In the genomic region with DNA sequence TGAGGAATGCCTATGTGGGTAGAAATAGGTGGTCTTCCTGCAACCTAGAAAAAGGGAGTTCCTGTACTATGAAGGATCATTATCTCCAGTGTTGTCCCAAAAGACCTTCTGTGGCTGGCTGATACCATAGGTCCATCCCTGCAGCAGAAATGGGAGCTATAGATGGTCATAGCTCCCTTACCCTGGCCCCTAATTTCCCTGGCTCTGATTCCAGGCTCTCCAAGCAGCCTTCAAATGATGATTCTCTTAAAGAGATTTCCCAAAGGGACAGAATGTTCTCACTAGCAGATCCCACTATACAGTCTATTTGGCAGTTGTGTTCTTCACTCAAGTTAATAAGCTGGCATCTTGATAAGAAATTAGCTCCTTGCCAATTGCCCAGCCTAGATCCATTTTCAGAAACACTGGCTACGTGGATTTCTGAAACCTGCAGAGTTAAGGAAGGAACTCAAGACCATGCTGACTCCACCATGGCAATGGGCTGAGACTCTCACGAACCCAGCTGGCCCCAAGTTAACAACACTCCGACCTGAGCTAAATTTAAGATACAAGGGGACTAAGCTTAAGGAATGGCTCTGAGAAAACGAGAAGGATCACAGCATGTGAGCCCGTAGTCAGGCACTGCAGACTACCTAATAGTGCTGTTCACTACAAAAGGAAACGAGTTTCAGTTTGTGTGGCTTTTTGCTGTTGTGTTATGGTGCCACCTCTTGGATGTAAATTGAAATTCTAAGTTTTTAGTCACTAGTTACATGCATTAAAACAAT, we compare ENCODE assay signal across 8 cellular contexts. TPM values are rescaled to one million over a fixed set of nuclear protein-coding genes. Genes with fewer than 3 reads are reported as not detected.
DNase-seq lines count a peak whose midpoint lies in the region; ATAC-seq, FAIRE-seq and TF ChIP-seq lines count a peak whose summit lies in the region.

No MANE protein-coding gene starts in this region.

- no peaks in the 10 kb centered on the region for H3K9me1 ChIP-seq in IMR-90 (ENCODE audit: insufficient read depth, low read length)
- H3K9me1 ChIP-seq in keratinocyte (ENCODE audit: control insufficient read depth, extremely low read depth, insufficient read depth, low read length) = no peaks in the 10 kb centered on the region

- no peak overlapping the region for H2AK5ac ChIP-seq in IMR-90 (ENCODE audit: low read depth, low read length)

- no peak overlapping the region for H3K56ac ChIP-seq in IMR-90 (ENCODE audit: extremely low read depth, insufficient read depth, low read length)

- peak overlapping the region; percentile 69 for H3K27ac Mint-ChIP-seq in MCF 10A (ENCODE audit: low read depth, unreplicated experiment)
- H3K27ac Mint-ChIP-seq in stimulated activated naive B cell treated with anti-CD40 and anti-IgM and Interleukin-4, amounts not matched to agents 10 μg/mL and 1 μg/mL and 100 μg/mL, for 72 hours = peak overlapping the region; percentile 62

- no peaks in the 10 kb centered on the region for H3K27me3 Mint-ChIP-seq in MCF 10A (ENCODE audit: insufficient read depth, unreplicated experiment)
- H3K27me3 Mint-ChIP-seq in stimulated activated naive B cell treated with anti-CD40 and anti-IgM and Interleukin-4, amounts not matched to agents 10 μg/mL and 1 μg/mL and 100 μg/mL, for 72 hours = no peaks in the 10 kb centered on the region

- H3K27me3 ChIP-seq in IMR-90 (ENCODE audit: control insufficient read depth, insufficient read depth, low read length) (no peaks in the 10 kb centered on the region), keratinocyte (ENCODE audit: control insufficient read depth, extremely low read depth, insufficient read depth, low read length) (no peaks in the 10 kb centered on the region)

- H3K4me1 ChIP-seq in IMR-90 (ENCODE audit: control insufficient read depth, insufficient read depth, low read length) = peaks cover 2% of the 10 kb centered on the region; the same call in 1 of the 2 replicates
- H3K4me1 ChIP-seq in keratinocyte (ENCODE audit: control insufficient read depth, extremely low read depth, insufficient read depth, low read length) = no peaks in the 10 kb centered on the region

- H3K4ac ChIP-seq in IMR-90 (ENCODE audit: low read depth, low read length) = no peak overlapping the region

- H3K79me2 ChIP-seq in keratinocyte (ENCODE audit: control insufficient read depth, insufficient read depth, low read length) = no peaks in the 10 kb centered on the region

- H4K20me1 ChIP-seq in IMR-90 (ENCODE audit: insufficient read depth, low read length) = no peaks in the 10 kb centered on the region
- no peaks in the 10 kb centered on the region for H4K20me1 ChIP-seq in keratinocyte (ENCODE audit: control insufficient read depth, extremely low read depth, insufficient read depth, low read length)

- POLR2A ChIA-PET in IMR-90 (lab: Charles Lee; ENCODE audit: unreplicated experiment) (no interaction called here), MCF 10A (lab: Yijun Ruan, JAX) (interaction anchor here (0.6 to 2.2 kb wide), 12 partner anchors 11 to 462 kb away, joined by 3 to 13 read pairs (median 4); partner anchors contain the start of genes C15orf40 and RAMAC)

- peak; percentile 66 for TF ChIP-seq CTCF in IMR-90 (conservative IDR thresholded peaks at IDR 0.05; ENCODE audit: low read depth, low read length)
- TF ChIP-seq CTCF in MCF 10A (IDR thresholded peaks at IDR 0.05; ENCODE audit: unreplicated experiment) = peak; percentile 57
- peak; percentile 39 to 57 (median 43) for TF ChIP-seq CTCF in keratinocyte (optimal IDR thresholded peaks at IDR 0.05 in 1 of 3, IDR thresholded peaks at IDR 0.05 in 1 of 3, conservative IDR thresholded peaks at IDR 0.05 in 1 of 3; ENCODE audit: extremely low read depth in 1 of 3, insufficient read depth in 2 of 3, low read length in 3 of 3)

- H2BK5ac ChIP-seq in IMR-90 (ENCODE audit: low read depth, low read length, poor library complexity, severe bottlenecking) = no peak overlapping the region

- H3K4me3 Mint-ChIP-seq in MCF 10A (ENCODE audit: unreplicated experiment) = peak overlapping the region; percentile 67
- H3K4me3 Mint-ChIP-seq in stimulated activated naive B cell treated with anti-CD40 and anti-IgM and Interleukin-4, amounts not matched to agents 10 μg/mL and 1 μg/mL and 100 μg/mL, for 72 hours = peak overlapping the region; percentile 75 to 84

- no CpG with 5 or more reads among the region's 6 CpGs for WGBS in IMR-90 (ENCODE audit: extremely low coverage in 2 of 2, insufficient read length in 1 of 2), 2 experiments

- no peak overlapping the region for H2BK15ac ChIP-seq in IMR-90 (ENCODE audit: low read depth, low read length)

- CTCF ChIA-PET in IMR-90 (lab: Yijun Ruan, JAX) = interaction anchor here (0.8 to 0.9 kb wide), 2 partner anchors 11 to 14 kb away, joined by 3 read pairs; partner anchors contain the start of genes C15orf40 and RAMAC
- CTCF ChIA-PET in MCF 10A (lab: Yijun Ruan, JAX) = interaction anchor here (0.5 to 3.7 kb wide), 33 partner anchors 8 to 842 kb away, joined by 3 to 47 read pairs (median 3); partner anchors contain the start of genes C15orf40 and RAMAC

- TF ChIP-seq RAD21 in IMR-90 (IDR thresholded peaks at IDR 0.05; ENCODE audit: low read length) = peak; percentile 80

- H3K4me1 Mint-ChIP-seq in MCF 10A (ENCODE audit: insufficient read depth, unreplicated experiment) = no peaks in the 10 kb centered on the region
- peaks cover 5 to 9% of the 10 kb centered on the region in 2 donors for H3K4me1 Mint-ChIP-seq in stimulated activated naive B cell treated with anti-CD40 and anti-IgM and Interleukin-4, amounts not matched to agents 10 μg/mL and 1 μg/mL and 100 μg/mL, for 72 hours

- no peak overlapping the region for H2AK9ac ChIP-seq in IMR-90 (replicated peaks; ENCODE audit: low read depth, low read length, poor library complexity)

- DNase-seq in DMS53 treated with DMSO at 0.1 percent for 48 hours (lab: John Stamatoyannopoulos, UW; ENCODE audit: unreplicated experiment) (peak; percentile 33), IMR-90 (peak; percentile 69), SHP77 treated with DMSO at 0.1 percent for 48 hours (lab: John Stamatoyannopoulos, UW) (peak; percentile 21), MCF 10A (ENCODE audit: unreplicated experiment) (peak; percentile 59), keratinocyte (ENCODE audit: low read depth, low spot score) (no peak)
- DNase-seq in stimulated activated naive B cell treated with anti-CD40 and anti-IgM and Interleukin-4, amounts not matched to agents 10 μg/mL and 1 μg/mL and 100 μg/mL, for 72 hours = no peak

- H3K9me3 Mint-ChIP-seq in MCF 10A (ENCODE audit: unreplicated experiment) = no peaks in the 10 kb centered on the region
- no peaks in the 10 kb centered on the region for H3K9me3 Mint-ChIP-seq in stimulated activated naive B cell treated with anti-CD40 and anti-IgM and Interleukin-4, amounts not matched to agents 10 μg/mL and 1 μg/mL and 100 μg/mL, for 72 hours

- H2AFZ ChIP-seq in IMR-90 (replicated peaks; ENCODE audit: low read length, poor library complexity) (no peak overlapping the region), keratinocyte (ENCODE audit: control insufficient read depth, low read length) (peak overlapping the region; percentile 2)

- ATAC-seq in GM19397 (IDR thresholded peaks at IDR 0.05; ENCODE audit: unreplicated experiment) (peak; percentile 69), IMR-90 (ENCODE audit: low read depth) (peak; percentile 90), GM18873 (IDR thresholded peaks at IDR 0.05; ENCODE audit: low FRiP score, unreplicated experiment) (no peak)
- ATAC-seq in stimulated activated naive B cell treated with anti-CD40 and anti-IgM and Interleukin-4, amounts not matched to agents 10 μg/mL and 1 μg/mL and 100 μg/mL, for 72 hours (replicated peaks) = peak; percentile 87 to 93

- H4K91ac ChIP-seq in IMR-90 (ENCODE audit: insufficient read depth, low read depth, low read length) = no peak overlapping the region

- no peak overlapping the region for H2BK120ac ChIP-seq in IMR-90 (ENCODE audit: low read depth, low read length)

- H3K4me2 ChIP-seq in IMR-90 (ENCODE audit: low read depth, low read length) (peak overlapping the region; percentile 83), keratinocyte (ENCODE audit: control insufficient read depth, extremely low read depth, insufficient read depth, low read depth, low read length) (peak overlapping the region; percentile 53)

- H3K14ac ChIP-seq in IMR-90 (replicated peaks; ENCODE audit: low read depth, low read length) = no peak overlapping the region

- H4K5ac ChIP-seq in IMR-90 (ENCODE audit: low read depth, low read length) = no peak overlapping the region

- H2BK20ac ChIP-seq in IMR-90 (ENCODE audit: low read depth, low read length) = no peak overlapping the region

- H3K9me3 ChIP-seq in IMR-90 (ENCODE audit: control insufficient read depth, insufficient read depth, low read length) = no peaks in the 10 kb centered on the region
- H3K9me3 ChIP-seq in keratinocyte (ENCODE audit: control insufficient read depth, low read depth, low read length) = no peaks in the 10 kb centered on the region

- no peak for TF ChIP-seq POLR2A in IMR-90 (IDR thresholded peaks at IDR 0.05; ENCODE audit: low read depth, low read length)

- intact Hi-C loops in IMR-90 (cut with micrococcal nuclease) (loop anchor here (2.0 to 10.0 kb wide), 4 partner anchors 168 to 459 kb away; partner anchors contain the start of genes CPEB1 and RPS17), MCF 10A (cut with micrococcal nuclease) (loop anchor here (1.0 kb wide), 1 partner anchor 151 kb away; no protein-coding TSS in a partner anchor)

- H3K4me3 ChIP-seq in IMR-90 (ENCODE audit: insufficient read depth, low read depth, low read length) (peak overlapping the region; percentile 24; the same call in 1 of the 2 replicates), keratinocyte (ENCODE audit: control insufficient read depth in 2 of 3, extremely low read depth in 1 of 3, insufficient read depth in 2 of 3, low read depth in 1 of 3, low read length in 3 of 3) (no peak overlapping the region)

- in situ Hi-C loops in IMR-90 (cut with MboI; ENCODE audit: low sequenced_read_pairs) = loop anchor here (10.0 kb wide), 2 partner anchors 435 to 465 kb away; no protein-coding TSS in a partner anchor

- peaks cover 5% of the 10 kb centered on the region for H3K36me3 Mint-ChIP-seq in MCF 10A (ENCODE audit: insufficient read depth, unreplicated experiment)
- peaks cover 1 to 2% of the 10 kb centered on the region in 2 donors for H3K36me3 Mint-ChIP-seq in stimulated activated naive B cell treated with anti-CD40 and anti-IgM and Interleukin-4, amounts not matched to agents 10 μg/mL and 1 μg/mL and 100 μg/mL, for 72 hours

- no peak overlapping the region for H3K18ac ChIP-seq in IMR-90 (ENCODE audit: low read depth, low read length)

- H3K79me1 ChIP-seq in IMR-90 (ENCODE audit: low read depth in 1 of 2, low read length in 2 of 2) = no peaks in the 10 kb centered on the region

- H3K23ac ChIP-seq in IMR-90 (ENCODE audit: low read depth, low read length) = no peak overlapping the region

- H3K36me3 ChIP-seq in IMR-90 (ENCODE audit: control insufficient read depth, insufficient read depth, low read length) = no peaks in the 10 kb centered on the region
- H3K36me3 ChIP-seq in keratinocyte (ENCODE audit: control insufficient read depth in 2 of 2, extremely low read depth in 1 of 2, insufficient read depth in 2 of 2, low read length in 2 of 2) = no peaks in the 10 kb centered on the region

- peak; percentile 90 for FAIRE-seq in keratinocyte (lab: Jason Lieb, UNC)

- dilution Hi-C loops in IMR-90 (cut with HindIII; ENCODE audit: low sequenced_read_pairs, unreplicated experiment) (no loop called here), keratinocyte (cut with MboI; ENCODE audit: extremely low pct_ligation_motif_present, low sequenced_read_pairs) (loop anchor here (5.0 kb wide), 1 partner anchor 153 kb away; no protein-coding TSS in a partner anchor)

- H3K27ac ChIP-seq in IMR-90 (ENCODE audit: insufficient read depth, low read length) = peak overlapping the region; percentile 48
- no peak overlapping the region for H3K27ac ChIP-seq in keratinocyte (ENCODE audit: control insufficient read depth, insufficient read depth, low read length)

- BruUV-seq in IMR-90 (replicated peaks; lab: Mats Ljungman, UMichigan) (no TSS peak), MCF 10A (replicated peaks; lab: Mats Ljungman, UMichigan) (no TSS peak)

- H4K8ac ChIP-seq in IMR-90 (ENCODE audit: low read depth in 2 of 2, low read length in 2 of 2) = peak overlapping the region in 1 of 2 experiments; percentile 68; a peak in 1 of 4 replicates

- peak overlapping the region; percentile 78 for H3K9ac ChIP-seq in IMR-90 (ENCODE audit: low read depth, low read length)
- H3K9ac ChIP-seq in keratinocyte (ENCODE audit: control insufficient read depth, extremely low read depth, insufficient read depth, low read length) = no peak overlapping the region

RNA-seq across cellular contexts. Expression of gene C15orf40, which starts 11.4 kb away (rescaled TPM):
- 4.4 and 7.0 TPM in 2 replicates for total RNA-seq in IMR-90 (2012; rRNA removed)
- polyA plus RNA-seq in IMR-90 (2012; rRNA removed) = 10.7 and 12.3 TPM in 2 replicates
- 8.1 and 12.8 TPM in 2 replicates for polyA plus RNA-seq in IMR-90 (2012; cell fraction: cytosol; rRNA removed)
- polyA plus RNA-seq in IMR-90 (2012; cell fraction: nucleus; rRNA removed; ENCODE audit: low replicate concordance) = 6.0 and 8.1 TPM in 2 replicates
- 38.1 and 39.3 TPM in 2 replicates for total RNA-seq in MCF 10A (2022)
- 26.6 to 28.7 TPM (median 28.6 TPM) in 3 replicates for polyA plus RNA-seq in keratinocyte
- 7.1 TPM for polyA plus RNA-seq in keratinocyte (2011; ENCODE audit: low read depth)
- polyA plus RNA-seq in keratinocyte (2011; cell fraction: cytosol; rRNA removed) = 15.5 and 21.1 TPM in 2 replicates
- polyA plus RNA-seq in keratinocyte (2011; cell fraction: nucleus; rRNA removed) = 8.3 and 9.3 TPM in 2 replicates
- polyA plus RNA-seq in keratinocyte (2012; ENCODE audit: low replicate concordance) = 19.2 and 41.8 TPM in 2 replicates
- polyA minus RNA-seq in keratinocyte = 4.1 to 6.5 TPM (median 6.0 TPM) in 3 replicates
- 11.9 TPM for polyA minus RNA-seq in keratinocyte (2011; cell fraction: cytosol; rRNA and poly(A)+ RNA removed)
- polyA minus RNA-seq in keratinocyte (2011; cell fraction: nucleus; rRNA and poly(A)+ RNA removed) = 5.1 and 8.0 TPM in 2 replicates

RNA-seq across cellular contexts. Expression of gene RAMAC, which starts 14.1 kb away (rescaled TPM):
- 29.6 and 38.9 TPM in 2 replicates for total RNA-seq in IMR-90 (2012; rRNA removed)
- polyA plus RNA-seq in IMR-90 (2012; rRNA removed) = 18.5 and 23.6 TPM in 2 replicates
- 5.0 and 12.7 TPM in 2 replicates for polyA plus RNA-seq in IMR-90 (2012; cell fraction: cytosol; rRNA removed)
- 1.2 and 6.0 TPM in 2 replicates for polyA plus RNA-seq in IMR-90 (2012; cell fraction: nucleus; rRNA removed; ENCODE audit: low replicate concordance)
- 21.0 and 25.6 TPM in 2 replicates for total RNA-seq in MCF 10A (2022)
- 24.6 to 35.3 TPM (median 27.8 TPM) in 3 replicates for polyA plus RNA-seq in keratinocyte
- 31.5 TPM for polyA plus RNA-seq in keratinocyte (2011; ENCODE audit: low read depth)
- 20.0 and 28.7 TPM in 2 replicates for polyA plus RNA-seq in keratinocyte (2011; cell fraction: cytosol; rRNA removed)
- polyA plus RNA-seq in keratinocyte (2011; cell fraction: nucleus; rRNA removed) = 12.0 and 17.1 TPM in 2 replicates
- polyA plus RNA-seq in keratinocyte (2012; ENCODE audit: low replicate concordance) = 24.4 and 32.8 TPM in 2 replicates
- polyA minus RNA-seq in keratinocyte = 5.1 to 14.8 TPM (median 13.3 TPM) in 3 replicates
- 13.4 TPM for polyA minus RNA-seq in keratinocyte (2011; cell fraction: cytosol; rRNA and poly(A)+ RNA removed)
- polyA minus RNA-seq in keratinocyte (2011; cell fraction: nucleus; rRNA and poly(A)+ RNA removed) = 5.1 and 6.8 TPM in 2 replicates

RNA-seq across cellular contexts. Expression of gene HOMER2, which starts 47.6 kb away (rescaled TPM):
- total RNA-seq in IMR-90 (2012; rRNA removed) = 0.54 and 0.56 TPM in 2 replicates
- 0.79 and 0.92 TPM in 2 replicates for polyA plus RNA-seq in IMR-90 (2012; rRNA removed)
- polyA plus RNA-seq in IMR-90 (2012; cell fraction: cytosol; rRNA removed) = 0.35 and 1.0 TPM in 2 replicates
- polyA plus RNA-seq in IMR-90 (2012; cell fraction: nucleus; rRNA removed; ENCODE audit: low replicate concordance) = 0.59 and 1.3 TPM in 2 replicates
- total RNA-seq in MCF 10A (2022) = 8.8 and 17.0 TPM in 2 replicates
- polyA plus RNA-seq in keratinocyte = 9.6 to 12.4 TPM (median 11.3 TPM) in 3 replicates
- polyA plus RNA-seq in keratinocyte (2011; ENCODE audit: low read depth) = 40.2 TPM
- 11.2 and 12.5 TPM in 2 replicates for polyA plus RNA-seq in keratinocyte (2011; cell fraction: cytosol; rRNA removed)
- polyA plus RNA-seq in keratinocyte (2011; cell fraction: nucleus; rRNA removed) = 8.8 and 9.0 TPM in 2 replicates
- polyA plus RNA-seq in keratinocyte (2012; ENCODE audit: low replicate concordance) = 10.3 and 15.1 TPM in 2 replicates
- 7.6 to 26.7 TPM (median 8.9 TPM) in 3 replicates for polyA minus RNA-seq in keratinocyte
- polyA minus RNA-seq in keratinocyte (2011; cell fraction: cytosol; rRNA and poly(A)+ RNA removed) = 11.7 TPM
- 6.5 and 14.3 TPM in 2 replicates for polyA minus RNA-seq in keratinocyte (2011; cell fraction: nucleus; rRNA and poly(A)+ RNA removed)

Comparison
In these comparisons a context has a peak if more than half of its experiments do, and no peak if none do; other contexts are left out.
1. DNase-seq: peak in DMS53 treated with DMSO at 0.1 percent for 48 hours (single experiment), IMR-90 (single experiment), SHP77 treated with DMSO at 0.1 percent for 48 hours (single experiment) and MCF 10A (single experiment); none in keratinocyte (single experiment) and stimulated activated naive B cell treated with anti-CD40 and anti-IgM and Interleukin-4, amounts not matched to agents 10 μg/mL and 1 μg/mL and 100 μg/mL, for 72 hours (single experiment).
2. Peak in every context shown above with its lines, with median percentiles within 50 percentile points of each other: CTCF ChIP-seq.